In the genomic region with DNA sequence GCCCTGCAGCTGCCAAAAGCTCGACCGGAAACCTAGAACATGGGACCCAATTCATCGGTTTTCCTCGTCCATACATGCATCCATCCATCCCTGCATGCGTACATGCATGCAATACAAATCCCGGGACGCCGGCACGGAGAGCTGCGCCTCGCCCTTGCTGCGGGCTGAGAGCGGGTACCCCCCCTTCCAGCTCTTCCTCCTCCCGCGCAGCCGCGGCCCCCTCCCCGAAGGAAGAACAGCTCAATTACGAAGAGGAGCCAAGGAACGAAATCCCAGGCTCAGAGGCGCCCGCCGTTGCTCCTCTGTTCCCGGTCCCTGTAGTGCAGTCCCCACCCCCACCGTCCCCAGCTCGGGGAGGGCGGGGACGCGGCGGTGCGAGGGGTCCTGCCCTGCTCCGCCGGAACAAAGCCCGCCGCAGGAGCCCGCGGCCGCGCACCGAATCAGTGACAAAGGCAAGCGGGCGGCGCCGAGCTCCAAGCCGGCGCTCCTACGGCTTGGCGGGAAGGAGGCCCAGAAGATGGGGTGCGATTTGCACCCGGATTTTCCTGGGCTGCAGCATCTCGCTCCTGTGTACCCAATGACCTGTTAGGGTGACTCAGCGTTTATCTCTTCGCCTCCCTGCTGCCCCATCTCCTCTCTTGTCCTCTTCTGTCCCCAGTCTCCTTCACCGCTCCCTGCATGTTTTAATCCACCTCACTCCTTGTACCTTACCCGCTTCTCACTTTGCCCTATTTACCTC, we compare ENCODE assay signal across 9 cellular contexts. TPM values are rescaled to one million over a fixed set of nuclear protein-coding genes. Genes with fewer than 3 reads are reported as not detected.
DNase-seq lines count a peak whose midpoint lies in the region; ATAC-seq and TF ChIP-seq lines count a peak whose summit lies in the region.
"Had no signal": no experiment of that assay in that cellular context is flagged by ENCODE, and none has a peak within 500 bp of the region (broad histone marks: within the 10 kb centered on the region; RNA-seq: fewer than 3 reads in every experiment).

No MANE protein-coding gene starts in this region.

- CTCF ChIA-PET in activated CD8-positive, alpha-beta T cell treated with anti-CD3 and anti-CD28 coated beads, Interleukin-2, amount 10 ng/mL, durations not matched to agents 7 days and 5 days (lab: Charles Lee), result no interaction called here
- CTCF ChIA-PET in activated CD8-positive, alpha-beta T cell treated with anti-CD3 and anti-CD28 coated beads for 36 hours (lab: Charles Lee), result interaction anchor here (0.6 to 1.1 kb wide), 3 partner anchors 8 to 226 kb away, joined by 3 read pairs; a partner anchor contains a TSS
- CTCF ChIA-PET in WTC11 (lab: Charles Lee), result interaction anchor here (1.0 kb wide), 1 partner anchor 10 kb away, joined by 3 read pairs; no protein-coding TSS in a partner anchor

- H3K27ac Mint-ChIP-seq in activated CD8-positive, alpha-beta T cell treated with anti-CD3 and anti-CD28 coated beads, Interleukin-2, amount 10 ng/mL, durations not matched to agents 7 days and 5 days, result peak overlapping the region; percentile 60
- H3K27ac Mint-ChIP-seq in activated CD8-positive, alpha-beta T cell treated with anti-CD3 and anti-CD28 coated beads for 36 hours, result no peak overlapping the region
- H3K27ac Mint-ChIP-seq in WTC11, result no peak overlapping the region

- H3K27me3 ChIP-seq in smooth muscle cell (ENCODE audit: low read depth), result peaks cover 100% of the 10 kb centered on the region

- peaks cover 68% of the 10 kb centered on the region for H3K27me3 Mint-ChIP-seq in activated CD8-positive, alpha-beta T cell treated with anti-CD3 and anti-CD28 coated beads, Interleukin-2, amount 10 ng/mL, durations not matched to agents 7 days and 5 days (ENCODE audit: low read depth)
- peaks cover 75% of the 10 kb centered on the region for H3K27me3 Mint-ChIP-seq in activated CD8-positive, alpha-beta T cell treated with anti-CD3 and anti-CD28 coated beads for 36 hours
- peaks cover 97% of the 10 kb centered on the region for H3K27me3 Mint-ChIP-seq in WTC11 (ENCODE audit: low read depth)

- peaks cover 26% of the 10 kb centered on the region for H3K4me1 ChIP-seq in smooth muscle cell (ENCODE audit: low read depth)

- H3K36me3 ChIP-seq in smooth muscle cell (ENCODE audit: low read depth), result no peaks in the 10 kb centered on the region

- no peak for DNase-seq in activated CD8-positive, alpha-beta T cell treated with anti-CD3 and anti-CD28 coated beads, Interleukin-2, amount 10 ng/mL, durations not matched to agents 7 days and 5 days
- no peak for DNase-seq in activated CD8-positive, alpha-beta T cell treated with anti-CD3 and anti-CD28 coated beads for 36 hours
- DNase-seq in WTC11 (ENCODE audit: low spot score), result peak; percentile 80
- DNase-seq in iPS-NIHi7 (ENCODE audit: extremely low spot score), result peak; percentile 68
- DNase-seq in smooth muscle cell (lab: John Stamatoyannopoulos, UW; ENCODE audit: unreplicated experiment), result no peak
- no peak for DNase-seq in midbrain (lab: John Stamatoyannopoulos, UW)

- H2AFZ ChIP-seq in smooth muscle cell (ENCODE audit: low read depth), result no peak overlapping the region

- no peak overlapping the region for H3K27ac ChIP-seq in smooth muscle cell (ENCODE audit: low read depth)

- TF ChIP-seq CTCF in activated CD8-positive, alpha-beta T cell treated with anti-CD3 and anti-CD28 coated beads for 36 hours (IDR thresholded peaks at IDR 0.05), result no peak
- TF ChIP-seq CTCF in WTC11 (IDR thresholded peaks at IDR 0.05) (no peak), smooth muscle cell (IDR thresholded peaks at IDR 0.05; ENCODE audit: borderline replicate concordance, insufficient read depth, poor library complexity, severe bottlenecking) (no peak)

- H3K79me2 ChIP-seq in smooth muscle cell (ENCODE audit: low read depth), result no peaks in the 10 kb centered on the region

- H3K4me1 Mint-ChIP-seq in activated CD8-positive, alpha-beta T cell treated with anti-CD3 and anti-CD28 coated beads, Interleukin-2, amount 10 ng/mL, durations not matched to agents 7 days and 5 days (ENCODE audit: low read depth), result peaks cover 8% of the 10 kb centered on the region
- H3K4me1 Mint-ChIP-seq in activated CD8-positive, alpha-beta T cell treated with anti-CD3 and anti-CD28 coated beads for 36 hours (ENCODE audit: low read depth), result peaks cover 12% of the 10 kb centered on the region
- H3K4me1 Mint-ChIP-seq in WTC11, result peaks cover 58% of the 10 kb centered on the region

- POLR2A ChIA-PET in activated CD8-positive, alpha-beta T cell treated with anti-CD3 and anti-CD28 coated beads, Interleukin-2, amount 10 ng/mL, durations not matched to agents 7 days and 5 days (lab: Charles Lee), result no interaction called here
- POLR2A ChIA-PET in activated CD8-positive, alpha-beta T cell treated with anti-CD3 and anti-CD28 coated beads for 36 hours (lab: Charles Lee), result interaction anchor here (0.6 to 1.1 kb wide), 2 partner anchors 12 to 243 kb away, joined by 3 read pairs; no protein-coding TSS in a partner anchor
- POLR2A ChIA-PET in WTC11 (lab: Charles Lee), result interaction anchor here (0.5 to 1.1 kb wide), 3 partner anchors 9 to 26 kb away, joined by 3 to 5 read pairs (median 3); a partner anchor contains a TSS

- H3K4me2 ChIP-seq in smooth muscle cell, result peak overlapping the region; percentile 74

- H3K9me3 ChIP-seq in smooth muscle cell (replicated peaks; ENCODE audit: low read depth), result no peaks in the 10 kb centered on the region

- H3K36me3 Mint-ChIP-seq in activated CD8-positive, alpha-beta T cell treated with anti-CD3 and anti-CD28 coated beads, Interleukin-2, amount 10 ng/mL, durations not matched to agents 7 days and 5 days (ENCODE audit: low read depth), result peaks cover 7% of the 10 kb centered on the region
- no peaks in the 10 kb centered on the region for H3K36me3 Mint-ChIP-seq in activated CD8-positive, alpha-beta T cell treated with anti-CD3 and anti-CD28 coated beads for 36 hours (ENCODE audit: low read depth)
- H3K36me3 Mint-ChIP-seq in WTC11, result no peaks in the 10 kb centered on the region

- intact Hi-C loops in activated CD8-positive, alpha-beta T cell treated with anti-CD3 and anti-CD28 coated beads for 36 hours (cut with micrococcal nuclease), result no loop called here

- no peak for ATAC-seq in activated CD8-positive, alpha-beta T cell treated with anti-CD3 and anti-CD28 coated beads, Interleukin-2, amount 10 ng/mL, durations not matched to agents 7 days and 5 days
- no peak for ATAC-seq in activated CD8-positive, alpha-beta T cell treated with anti-CD3 and anti-CD28 coated beads for 36 hours
- ATAC-seq in WTC11 (peak; percentile 58), HG02759 (IDR thresholded peaks at IDR 0.05; ENCODE audit: unreplicated experiment) (no peak), HG03135 (IDR thresholded peaks at IDR 0.05; ENCODE audit: unreplicated experiment) (no peak)

- H4K20me1 ChIP-seq in smooth muscle cell (ENCODE audit: low read depth), result no peaks in the 10 kb centered on the region

- peak overlapping the region; percentile 26 for H3K4me3 ChIP-seq in smooth muscle cell

- H3K9me3 Mint-ChIP-seq in activated CD8-positive, alpha-beta T cell treated with anti-CD3 and anti-CD28 coated beads, Interleukin-2, amount 10 ng/mL, durations not matched to agents 7 days and 5 days (ENCODE audit: insufficient read depth), result no peaks in the 10 kb centered on the region
- no peaks in the 10 kb centered on the region for H3K9me3 Mint-ChIP-seq in activated CD8-positive, alpha-beta T cell treated with anti-CD3 and anti-CD28 coated beads for 36 hours
- H3K9me3 Mint-ChIP-seq in WTC11, result no peaks in the 10 kb centered on the region

- 1% methylated on average over 43 of the region's 55 CpGs for WGBS in smooth muscle cell (ENCODE audit: low lambda C conversion rate)

- peak overlapping the region; percentile 22 for H3K4me3 Mint-ChIP-seq in activated CD8-positive, alpha-beta T cell treated with anti-CD3 and anti-CD28 coated beads, Interleukin-2, amount 10 ng/mL, durations not matched to agents 7 days and 5 days
- no peak overlapping the region for H3K4me3 Mint-ChIP-seq in activated CD8-positive, alpha-beta T cell treated with anti-CD3 and anti-CD28 coated beads for 36 hours
- peak overlapping the region; percentile 66 for H3K4me3 Mint-ChIP-seq in WTC11

- H3K9ac ChIP-seq in smooth muscle cell (ENCODE audit: low read depth), result no peak overlapping the region

- H3F3A ChIP-seq in smooth muscle cell (ENCODE audit: low read depth), result no peaks in the 10 kb centered on the region

TF ChIP-seq in WTC11, 78 proteins besides CTCF, POLR2A, EP300 and RAD21 (continues in another document):
- TF ChIP-seq FOXK1 (CRISPR knock-in tag; IDR thresholded peaks at IDR 0.05) (0 out of 2 replicates have a peak, but pooled peaks have one; percentile 26), NFATC4 (CRISPR knock-in tag; IDR thresholded peaks at IDR 0.05) (no peak), EMX1 (CRISPR knock-in tag; IDR thresholded peaks at IDR 0.05) (no peak), FOXJ3 (CRISPR knock-in tag; IDR thresholded peaks at IDR 0.05; ENCODE audit: borderline replicate concordance) (no peak), ZNF671 (CRISPR knock-in tag; IDR thresholded peaks at IDR 0.05) (no peak), GTF2I (CRISPR knock-in tag; conservative IDR thresholded peaks at IDR 0.05) (no peak)
- TF ChIP-seq, protein P1, sequence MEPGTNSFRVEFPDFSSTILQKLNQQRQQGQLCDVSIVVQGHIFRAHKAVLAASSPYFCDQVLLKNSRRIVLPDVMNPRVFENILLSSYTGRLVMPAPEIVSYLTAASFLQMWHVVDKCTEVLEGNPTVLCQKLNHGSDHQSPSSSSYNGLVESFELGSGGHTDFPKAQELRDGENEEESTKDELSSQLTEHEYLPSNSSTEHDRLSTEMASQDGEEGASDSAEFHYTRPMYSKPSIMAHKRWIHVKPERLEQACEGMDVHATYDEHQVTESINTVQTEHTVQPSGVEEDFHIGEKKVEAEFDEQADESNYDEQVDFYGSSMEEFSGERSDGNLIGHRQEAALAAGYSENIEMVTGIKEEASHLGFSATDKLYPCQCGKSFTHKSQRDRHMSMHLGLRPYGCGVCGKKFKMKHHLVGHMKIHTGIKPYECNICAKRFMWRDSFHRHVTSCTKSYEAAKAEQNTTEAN (CRISPR knock-in tag; IDR thresholded peaks at IDR 0.05), result 0 out of 2 replicates have a peak, but pooled peaks have one; percentile 22
- TF ChIP-seq, protein P2, sequence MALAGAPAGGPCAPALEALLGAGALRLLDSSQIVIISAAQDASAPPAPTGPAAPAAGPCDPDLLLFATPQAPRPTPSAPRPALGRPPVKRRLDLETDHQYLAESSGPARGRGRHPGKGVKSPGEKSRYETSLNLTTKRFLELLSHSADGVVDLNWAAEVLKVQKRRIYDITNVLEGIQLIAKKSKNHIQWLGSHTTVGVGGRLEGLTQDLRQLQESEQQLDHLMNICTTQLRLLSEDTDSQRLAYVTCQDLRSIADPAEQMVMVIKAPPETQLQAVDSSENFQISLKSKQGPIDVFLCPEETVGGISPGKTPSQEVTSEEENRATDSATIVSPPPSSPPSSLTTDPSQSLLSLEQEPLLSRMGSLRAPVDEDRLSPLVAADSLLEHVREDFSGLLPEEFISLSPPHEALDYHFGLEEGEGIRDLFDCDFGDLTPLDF (CRISPR knock-in tag; IDR thresholded peaks at IDR 0.05), result no peak

RNA-seq across cellular contexts. Expression of a gene that starts 8.9 kb away (rescaled TPM):
- not detected for total RNA-seq in activated CD8-positive, alpha-beta T cell treated with anti-CD3 and anti-CD28 coated beads, Interleukin-2, amount 10 ng/mL, durations not matched to agents 7 days and 5 days
- total RNA-seq in activated CD8-positive, alpha-beta T cell treated with anti-CD3 and anti-CD28 coated beads for 36 hours, result not detected
- total RNA-seq in WTC11 (2021) (0.05 TPM in 1 of 3 replicates, not detected in the others), smooth muscle cell (not detected in 2 replicates)
- polyA plus RNA-seq in smooth muscle cell, result not detected in 2 replicates
- total RNA-seq: liver had no signal
- polyA plus RNA-seq: liver had no signal

Comparison
In these comparisons a context has a peak if more than half of its experiments do, and no peak if none do; other contexts are left out.
1. DNase-seq: peak in WTC11 (single experiment) and iPS-NIHi7 (single experiment); none in activated CD8-positive, alpha-beta T cell treated with anti-CD3 and anti-CD28 coated beads, Interleukin-2, amount 10 ng/mL, durations not matched to agents 7 days and 5 days (single experiment), activated CD8-positive, alpha-beta T cell treated with anti-CD3 and anti-CD28 coated beads for 36 hours (single experiment), smooth muscle cell (single experiment) and midbrain (single experiment).